Comparison of ENCODE assay signal across 8 cellular contexts in genomic region chr1:43367904-43368645, GRCh38. TPM values are rescaled to one million over a fixed set of nuclear protein-coding genes. Genes with fewer than 3 reads are reported as not detected.
DNase-seq lines count a peak whose midpoint lies in the region; ATAC-seq and TF ChIP-seq lines count a peak whose summit lies in the region.

Gene ELOVL1, minus strand, starts transcription at chr1:43368011. Its CDS starts 2,402 bp downstream, at chr1:43365609.

- H3K36me3 ChIP-seq in aorta (ENCODE audit: control insufficient read depth in 1 of 2, insufficient read depth in 2 of 2, low read length in 1 of 2): peaks cover 0 to 8% of the 10 kb centered on the region in 2 donors

- H3K27me3 ChIP-seq in right cardiac atrium (ENCODE audit: control insufficient read depth, insufficient read depth) (no peaks in the 10 kb centered on the region), aorta (ENCODE audit: control insufficient read depth in 1 of 2, insufficient read depth in 2 of 2, low read length in 1 of 2) (no peaks in the 10 kb centered on the region)

- H3K4me3 Mint-ChIP-seq in T-helper 17 cell: peak within 1 kb of the TSS; percentile 98

- no peaks in the 10 kb centered on the region for H3K9me3 ChIP-seq in T-helper 17 cell (ENCODE audit: control insufficient read depth, low read length, poor library complexity, severe bottlenecking)
- H3K9me3 ChIP-seq in right cardiac atrium (ENCODE audit: control insufficient read depth, low read length): no peaks in the 10 kb centered on the region
- H3K9me3 ChIP-seq in aorta (ENCODE audit: control insufficient read depth, low read length): no peaks in the 10 kb centered on the region

- H3K27ac Mint-ChIP-seq in T-helper 17 cell: peak within 1 kb of the TSS; percentile 90

- WGBS in right cardiac atrium: under 1% methylated on average over 57 of the region's 58 CpGs
- WGBS in aorta, 2 donors: 0% methylated on average over 43 to 58 of the region's 58 CpGs

- DNase-seq in GM13977 (ENCODE audit: low spot score) (peak; percentile 98), NCI-H187 (lab: John Stamatoyannopoulos, UW) (peak; percentile 75 to 79), T-helper 17 cell (peak; percentile 56 to 83 (median 76)), right cardiac atrium (peak; percentile 95 to 98 (median 98)), renal cortical epithelial cell (ENCODE audit: low read depth) (peak; percentile 76), aorta (peak; percentile 97 to 98)

- H3K4me1 ChIP-seq in right cardiac atrium (ENCODE audit: control insufficient read depth, insufficient read depth, low read length): peaks cover 10% of the 10 kb centered on the region
- peaks cover 0 to 4% of the 10 kb centered on the region in 2 donors for H3K4me1 ChIP-seq in aorta (ENCODE audit: control insufficient read depth in 1 of 2, insufficient read depth in 2 of 2, low read length in 2 of 2)

- intact Hi-C loops in right cardiac atrium (cut with DNase I): no loop called here
- intact Hi-C loops in aorta (cut with DNase I): loop anchor here in 1 of 2 donors (1.0 kb wide), 1 partner anchor 21 kb away; the partner anchor contains the start of genes MED8 and SZT2

- peaks cover 35% of the 10 kb centered on the region for H3K4me1 Mint-ChIP-seq in T-helper 17 cell

- ATAC-seq in HG02884 (IDR thresholded peaks at IDR 0.05; ENCODE audit: unreplicated experiment) (peak; percentile 60), T-helper 17 cell (peak; percentile 81), right cardiac atrium (peak; percentile 95 to 96), aorta (ENCODE audit: low FRiP score) (peak; percentile 96)

- in situ Hi-C loops in GM13977 (cut with MboI; ENCODE audit: low pct_unique_long_range_greater_than_20kb, low sequenced_read_pairs, unreplicated experiment): loop anchor here (25.0 kb wide), 1 partner anchor 131 kb away; no protein-coding TSS in a partner anchor

- peak; percentile 35 for TF ChIP-seq CTCF in GM13977 (IDR thresholded peaks at IDR 0.05; ENCODE audit: extremely low read depth, insufficient read depth, missing control alignments)

- peaks cover 9% of the 10 kb centered on the region for H3K36me3 Mint-ChIP-seq in T-helper 17 cell (ENCODE audit: low read depth)

- no peaks in the 10 kb centered on the region for H3K27me3 Mint-ChIP-seq in T-helper 17 cell

- H3K27ac ChIP-seq in angular gyrus (ENCODE audit: low read depth, low read length) (peak within 1 kb of the TSS; percentile 92), right cardiac atrium (ENCODE audit: low read length) (peak within 1 kb of the TSS; percentile 96), aorta (ENCODE audit: low read depth in 1 of 2, low read length in 2 of 2) (peak within 1 kb of the TSS in 1 of 2 donors; percentile 84)

- peak within 1 kb of the TSS; percentile 82 for H3K4me3 ChIP-seq in right cardiac atrium (ENCODE audit: low read length)
- peak within 1 kb of the TSS; percentile 65 to 72 for H3K4me3 ChIP-seq in aorta (ENCODE audit: low read length in 2 of 2)

RNA-seq across cellular contexts. Expression of gene ELOVL1, which starts in this region (rescaled TPM):
- total RNA-seq in T-helper 17 cell (10 to 100 TPM; 32.3 to 36.9 TPM), right cardiac atrium (10 to 100 TPM; 33.1 to 47.1 (median 35.6) TPM), renal cortical epithelial cell (59.0 and 99.5 TPM in 2 replicates), aorta (10 to 100 TPM; 57.4 to 57.9 TPM)
- polyA plus RNA-seq in right cardiac atrium (40.5 TPM), aorta (10 to 100 TPM; 27.8 to 60.5 TPM)
